Comparison of ENCODE assay signal across 10 cellular contexts in the genomic region with DNA sequence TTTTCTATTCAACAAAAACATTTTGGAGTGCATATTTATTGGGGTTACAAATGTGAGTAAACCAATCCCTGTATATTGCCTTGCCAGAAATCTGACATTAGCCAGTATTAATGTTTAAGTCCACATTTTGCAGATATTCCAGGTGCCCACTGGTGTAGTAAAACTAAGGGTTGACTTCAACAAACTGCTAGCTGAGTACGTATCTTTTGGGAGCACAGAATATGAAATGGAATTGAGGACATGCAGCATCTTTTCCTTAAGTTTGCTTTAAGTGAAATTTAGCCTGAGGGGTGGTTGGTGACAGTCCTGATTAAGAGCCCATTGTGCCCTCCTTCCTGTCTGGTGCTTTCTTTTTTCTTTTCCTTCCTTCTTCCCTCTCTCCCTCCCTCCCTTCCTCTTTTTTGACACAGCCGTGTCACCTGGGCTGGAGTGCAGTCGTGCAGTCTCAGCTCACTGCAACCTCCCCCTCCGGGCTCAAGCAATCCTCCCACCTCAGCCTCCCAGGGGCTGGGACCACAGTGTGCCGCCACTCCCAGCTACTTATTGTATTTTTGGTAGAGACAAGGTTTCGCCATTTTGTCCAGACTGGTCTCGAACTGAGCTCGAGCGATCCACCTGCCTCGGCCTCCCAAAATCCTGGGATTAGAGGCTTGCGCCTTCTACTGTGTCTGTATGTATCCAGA. TPM values are rescaled to one million over a fixed set of nuclear protein-coding genes. Genes with fewer than 3 reads are reported as not detected.
A peak's percentile ranks its signal among the peaks of the same experiment; 100 is the strongest.
DNase-seq lines count a peak whose midpoint lies in the region; ATAC-seq and TF ChIP-seq lines count a peak whose summit lies in the region.
"Had no signal": no experiment of that assay in that cellular context is flagged by ENCODE, and none has a peak within 500 bp of the region (broad histone marks: within the 10 kb centered on the region; RNA-seq: fewer than 3 reads in every experiment).

No MANE protein-coding gene starts in this region.

- TF ChIP-seq POLR2A in body of pancreas (IDR thresholded peaks at IDR 0.05): no peak

- H3K4me3 ChIP-seq in GM06990 (replicated peaks; ENCODE audit: low read depth, low read length) (peak overlapping the region; percentile 97), Loucy (ENCODE audit: low read length, poor library complexity, severe bottlenecking) (peak overlapping the region; percentile 98), neural cell (ENCODE audit: low read length) (peak overlapping the region; percentile 77), body of pancreas (no peak overlapping the region)

- peaks cover 22% of the 10 kb centered on the region for H3K4me1 Mint-ChIP-seq in central memory CD8-positive, alpha-beta T cell

- H3K9me2 ChIP-seq in Loucy (replicated peaks; ENCODE audit: low read depth, low read length) (no peaks in the 10 kb centered on the region), neural cell (ENCODE audit: insufficient read depth, low read length) (no peaks in the 10 kb centered on the region)

- H2AFZ ChIP-seq in Loucy (ENCODE audit: low read length) (no peak overlapping the region), neural cell (ENCODE audit: low read depth, low read length) (no peak overlapping the region)

- no peak for TF ChIP-seq EP300 in neural cell (conservative IDR thresholded peaks at IDR 0.05; ENCODE audit: poor library complexity, severe bottlenecking)

- intact Hi-C loops in body of pancreas (cut with DNase I): no loop called here

- peaks cover 49% of the 10 kb centered on the region for H3K4me1 ChIP-seq in Loucy (ENCODE audit: insufficient read depth, low read length, poor library complexity, severe bottlenecking)
- peaks cover 20% of the 10 kb centered on the region for H3K4me1 ChIP-seq in body of pancreas

- H3K36me3 ChIP-seq in GM06990 (ENCODE audit: control insufficient read depth, insufficient read depth, low read length) (no peaks in the 10 kb centered on the region; the same call in 1 of the 2 replicates), Loucy (ENCODE audit: insufficient read depth, low read length) (peaks cover 9% of the 10 kb centered on the region), neural cell (ENCODE audit: insufficient read depth, low read length) (no peaks in the 10 kb centered on the region), body of pancreas (replicated peaks in 1 of 2; ENCODE audit: insufficient read depth in 1 of 2, low read depth in 2 of 2) (peaks cover 2 to 5% of the 10 kb centered on the region in 2 donors)

- H3K79me2 ChIP-seq in Loucy (ENCODE audit: insufficient read depth, low read length) (peaks cover 63% of the 10 kb centered on the region), neural cell (replicated peaks; ENCODE audit: insufficient read depth, low read length) (peaks cover 48% of the 10 kb centered on the region)

- H3K27me3 ChIP-seq in GM06990 (replicated peaks; ENCODE audit: control insufficient read depth, insufficient read depth, low read length) (no peaks in the 10 kb centered on the region), Loucy (ENCODE audit: insufficient read depth, low read length, poor library complexity, severe bottlenecking) (peaks cover 20% of the 10 kb centered on the region), neural cell (ENCODE audit: insufficient read depth, low read depth, low read length) (no peaks in the 10 kb centered on the region), body of pancreas (no peaks in the 10 kb centered on the region)

- H3K36me3 Mint-ChIP-seq in central memory CD8-positive, alpha-beta T cell (ENCODE audit: insufficient read depth): peaks cover 11% of the 10 kb centered on the region

- no peak for TF ChIP-seq RAD21 in neural cell (conservative IDR thresholded peaks at IDR 0.05)

- no peaks in the 10 kb centered on the region for H3K9me3 Mint-ChIP-seq in central memory CD8-positive, alpha-beta T cell

- no peaks in the 10 kb centered on the region for H3F3A ChIP-seq in Loucy (ENCODE audit: low read depth)
- H3F3A ChIP-seq in neural cell (ENCODE audit: insufficient read depth, low read length, poor library complexity, severe bottlenecking): no peaks in the 10 kb centered on the region

- no peak for ATAC-seq in central memory CD8-positive, alpha-beta T cell (replicated peaks; ENCODE audit: extremely low read depth, poor library complexity, severe bottlenecking)
- ATAC-seq in HG02981 (IDR thresholded peaks at IDR 0.05; ENCODE audit: unreplicated experiment) (no peak), body of pancreas (no peak), HG02938 (IDR thresholded peaks at IDR 0.05; ENCODE audit: unreplicated experiment) (no peak)

- H3K9me3 ChIP-seq in Loucy (ENCODE audit: insufficient read depth, low read depth, low read length) (no peaks in the 10 kb centered on the region), neural cell (ENCODE audit: low read length) (no peaks in the 10 kb centered on the region), body of pancreas (no peaks in the 10 kb centered on the region)

- H3K27me3 Mint-ChIP-seq in central memory CD8-positive, alpha-beta T cell: peaks cover 17% of the 10 kb centered on the region

- peak overlapping the region; percentile 87 for H3K4me2 ChIP-seq in Loucy (ENCODE audit: low read depth, low read length, poor library complexity, severe bottlenecking)
- peak overlapping the region; percentile 71 for H3K4me2 ChIP-seq in neural cell (ENCODE audit: low read length)

- no peak for DNase-seq in GM06990 (ENCODE audit: extremely low read depth, insufficient read length)
- no peak for DNase-seq in central memory CD8-positive, alpha-beta T cell (ENCODE audit: low spot score in 2 of 2)
- no peak for DNase-seq in NCI-H2107 treated with DMSO at 0.1 percent for 48 hours (lab: John Stamatoyannopoulos, UW; ENCODE audit: unreplicated experiment)
- no peak for DNase-seq in body of pancreas
- DNase-seq: anterior cingulate cortex, NCI-H2081 treated with DMSO at 0.1 percent for 48 hours had no signal

- H3K4me3 Mint-ChIP-seq in central memory CD8-positive, alpha-beta T cell: peak overlapping the region; percentile 88

- H4K20me1 ChIP-seq in Loucy (ENCODE audit: insufficient read depth, low read length, poor library complexity, severe bottlenecking) (peaks cover 49% of the 10 kb centered on the region), neural cell (ENCODE audit: insufficient read depth) (no peaks in the 10 kb centered on the region)

- no peak overlapping the region for H3K27ac ChIP-seq in neural cell (ENCODE audit: low read length)
- H3K27ac ChIP-seq in body of pancreas: no peak overlapping the region

- 80% methylated on average over 11 of the region's 11 CpGs for WGBS in body of pancreas, 2 donors

- H3K9ac ChIP-seq in Loucy (ENCODE audit: low read depth, low read length, poor library complexity, severe bottlenecking): peak overlapping the region; percentile 78
- H3K9ac ChIP-seq in neural cell (ENCODE audit: low read length): peak overlapping the region; percentile 71

- no peak for TF ChIP-seq CTCF in GM06990 (IDR thresholded peaks at IDR 0.05; ENCODE audit: insufficient read depth, low read length, poor library complexity, severe bottlenecking)
- TF ChIP-seq CTCF in Loucy (conservative IDR thresholded peaks at IDR 0.05; ENCODE audit: low read length): no peak
- no peak for TF ChIP-seq CTCF in neural cell (IDR thresholded peaks at IDR 0.05; ENCODE audit: poor library complexity, severe bottlenecking)
- TF ChIP-seq CTCF in body of pancreas (IDR thresholded peaks at IDR 0.05): no peak

- peak overlapping the region; percentile 91 for H3K27ac Mint-ChIP-seq in central memory CD8-positive, alpha-beta T cell (ENCODE audit: low read depth)

TF ChIP-seq in neural cell, 6 proteins besides CTCF, POLR2A, EP300 and RAD21:
- TF ChIP-seq, protein P1, sequence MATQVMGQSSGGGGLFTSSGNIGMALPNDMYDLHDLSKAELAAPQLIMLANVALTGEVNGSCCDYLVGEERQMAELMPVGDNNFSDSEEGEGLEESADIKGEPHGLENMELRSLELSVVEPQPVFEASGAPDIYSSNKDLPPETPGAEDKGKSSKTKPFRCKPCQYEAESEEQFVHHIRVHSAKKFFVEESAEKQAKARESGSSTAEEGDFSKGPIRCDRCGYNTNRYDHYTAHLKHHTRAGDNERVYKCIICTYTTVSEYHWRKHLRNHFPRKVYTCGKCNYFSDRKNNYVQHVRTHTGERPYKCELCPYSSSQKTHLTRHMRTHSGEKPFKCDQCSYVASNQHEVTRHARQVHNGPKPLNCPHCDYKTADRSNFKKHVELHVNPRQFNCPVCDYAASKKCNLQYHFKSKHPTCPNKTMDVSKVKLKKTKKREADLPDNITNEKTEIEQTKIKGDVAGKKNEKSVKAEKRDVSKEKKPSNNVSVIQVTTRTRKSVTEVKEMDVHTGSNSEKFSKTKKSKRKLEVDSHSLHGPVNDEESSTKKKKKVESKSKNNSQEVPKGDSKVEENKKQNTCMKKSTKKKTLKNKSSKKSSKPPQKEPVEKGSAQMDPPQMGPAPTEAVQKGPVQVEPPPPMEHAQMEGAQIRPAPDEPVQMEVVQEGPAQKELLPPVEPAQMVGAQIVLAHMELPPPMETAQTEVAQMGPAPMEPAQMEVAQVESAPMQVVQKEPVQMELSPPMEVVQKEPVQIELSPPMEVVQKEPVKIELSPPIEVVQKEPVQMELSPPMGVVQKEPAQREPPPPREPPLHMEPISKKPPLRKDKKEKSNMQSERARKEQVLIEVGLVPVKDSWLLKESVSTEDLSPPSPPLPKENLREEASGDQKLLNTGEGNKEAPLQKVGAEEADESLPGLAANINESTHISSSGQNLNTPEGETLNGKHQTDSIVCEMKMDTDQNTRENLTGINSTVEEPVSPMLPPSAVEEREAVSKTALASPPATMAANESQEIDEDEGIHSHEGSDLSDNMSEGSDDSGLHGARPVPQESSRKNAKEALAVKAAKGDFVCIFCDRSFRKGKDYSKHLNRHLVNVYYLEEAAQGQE (IDR thresholded peaks at IDR 0.05; ENCODE audit: borderline replicate concordance): no peak
- no peak for TF ChIP-seq SMC3 (conservative IDR thresholded peaks at IDR 0.05; ENCODE audit: poor library complexity)
- TF ChIP-seq EZH2 (IDR thresholded peaks at IDR 0.05; ENCODE audit: borderline replicate concordance, insufficient read depth, low read length, poor library complexity, severe bottlenecking): no peak
- TF ChIP-seq MXI1 (conservative IDR thresholded peaks at IDR 0.05; ENCODE audit: poor library complexity, severe bottlenecking): no peak
- TF ChIP-seq POLR2AphosphoS5 (IDR thresholded peaks at IDR 0.05): no peak
- TF ChIP-seq TAF1 (IDR thresholded peaks at IDR 0.05; ENCODE audit: low read depth): no peak

RNA-seq across cellular contexts. Expression of gene NUP35, which starts 1.6 kb away (rescaled TPM):
- polyA plus RNA-seq in neural cell: 32.6 and 40.7 TPM in 2 replicates
- polyA minus RNA-seq in neural cell: 46.5 and 49.2 TPM in 2 replicates
- 1 to 10 TPM; 4.0 to 6.2 TPM for total RNA-seq in body of pancreas

RNA-seq across cellular contexts. Expression of gene DUSP19, which starts 47.3 kb away (rescaled TPM):
- polyA plus RNA-seq in neural cell: 5.6 and 7.7 TPM in 2 replicates
- polyA minus RNA-seq in neural cell: 7.5 and 8.1 TPM in 2 replicates
- total RNA-seq in body of pancreas: 1 to 10 TPM; 1.6 to 2.0 TPM

Comparison
In these comparisons a context has a peak if more than half of its experiments do, and no peak if none do; other contexts are left out.
1. H3K4me3 ChIP-seq: peak in GM06990 (single experiment), Loucy (single experiment) and neural cell (single experiment); none in body of pancreas (0 of 2).